8 cellular contexts compared by ENCODE assay signal in the genomic region with DNA sequence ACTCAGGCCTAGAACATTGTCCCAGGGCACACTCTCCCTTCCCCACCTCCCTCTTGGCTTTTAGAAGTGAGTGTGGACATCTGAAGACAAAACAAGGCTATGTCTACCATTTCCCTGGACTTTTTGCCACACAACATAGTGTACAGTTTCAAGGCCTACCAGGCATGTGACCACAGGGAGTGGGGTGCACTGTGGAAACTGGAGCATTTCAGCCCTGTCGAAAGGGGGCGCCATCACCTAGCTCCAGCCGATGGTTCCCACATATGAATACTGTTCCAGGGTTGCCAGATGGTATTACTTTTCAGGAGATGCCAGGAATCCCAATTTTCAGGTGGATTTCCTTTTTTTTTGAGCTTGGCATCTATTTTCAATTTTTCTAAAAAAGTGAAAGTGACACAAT.
A peak's percentile ranks its signal among the peaks of the same experiment; 100 is the strongest.
DNase-seq lines count a peak whose midpoint lies in the region; ATAC-seq and TF ChIP-seq lines count a peak whose summit lies in the region.
"Had no signal": no experiment of that assay in that cellular context is flagged by ENCODE, and none has a peak within 500 bp of the region (broad histone marks: within the 10 kb centered on the region; RNA-seq: fewer than 3 reads in every experiment).

No MANE protein-coding gene starts in this region.

- ATAC-seq in CD8-positive, alpha-beta T cell, result no peak

- DNase-seq in Daoy (ENCODE audit: low read depth) (peak; percentile 50), HuH-7 (ENCODE audit: low spot score) (peak; percentile 44), iris pigment epithelial cell (ENCODE audit: low read depth) (peak; percentile 45), GM03348 (ENCODE audit: low spot score) (no peak), NCI-H1930 (lab: John Stamatoyannopoulos, UW) (no peak)
- peak; percentile 37 for DNase-seq in activated CD4-positive, alpha-beta memory T cell treated with anti-CD3 and anti-CD28 coated beads, Interleukin-2, amount 10 ng/mL, durations not matched to agents 7 days and 5 days
- no peak for DNase-seq in CD8-positive, alpha-beta T cell

- H3K9me3 Mint-ChIP-seq in activated CD4-positive, alpha-beta memory T cell treated with anti-CD3 and anti-CD28 coated beads, Interleukin-2, amount 10 ng/mL, durations not matched to agents 7 days and 5 days, result no peaks in the 10 kb centered on the region
- H3K9me3 Mint-ChIP-seq in CD8-positive, alpha-beta T cell, result no peaks in the 10 kb centered on the region

- POLR2A ChIA-PET in activated CD4-positive, alpha-beta memory T cell treated with anti-CD3 and anti-CD28 coated beads, Interleukin-2, amount 10 ng/mL, durations not matched to agents 7 days and 5 days (lab: Charles Lee), result interaction anchor here (0.5 kb wide), 1 partner anchor 351 kb away, joined by 3 read pairs; no protein-coding TSS in a partner anchor
- POLR2A ChIA-PET in CD8-positive, alpha-beta T cell (lab: Charles Lee), result no interaction called here

- no peak overlapping the region for H3K4me3 ChIP-seq in CD8-positive, alpha-beta T cell (ENCODE audit: low read depth, low read length)
- H3K4me3 ChIP-seq: SK-N-MC had no signal

- CTCF ChIA-PET in activated CD4-positive, alpha-beta memory T cell treated with anti-CD3 and anti-CD28 coated beads, Interleukin-2, amount 10 ng/mL, durations not matched to agents 7 days and 5 days (lab: Charles Lee), result interaction anchor here (1.0 to 1.9 kb wide), 6 partner anchors 8 to 176 kb away, joined by 3 to 7 read pairs (median 4); no protein-coding TSS in a partner anchor
- CTCF ChIA-PET in CD8-positive, alpha-beta T cell (lab: Charles Lee), result no interaction called here

- no peaks in the 10 kb centered on the region for H3K27me3 ChIP-seq in CD8-positive, alpha-beta T cell (ENCODE audit: insufficient read depth, low read length)

- H3K27me3 Mint-ChIP-seq in activated CD4-positive, alpha-beta memory T cell treated with anti-CD3 and anti-CD28 coated beads, Interleukin-2, amount 10 ng/mL, durations not matched to agents 7 days and 5 days, result no peaks in the 10 kb centered on the region
- no peaks in the 10 kb centered on the region for H3K27me3 Mint-ChIP-seq in CD8-positive, alpha-beta T cell (ENCODE audit: low read depth)

- intact Hi-C loops in CD8-positive, alpha-beta T cell (cut with DNase I, micrococcal nuclease), result no loop called here

- no peak overlapping the region for H3K27ac Mint-ChIP-seq in activated CD4-positive, alpha-beta memory T cell treated with anti-CD3 and anti-CD28 coated beads, Interleukin-2, amount 10 ng/mL, durations not matched to agents 7 days and 5 days
- H3K27ac Mint-ChIP-seq in CD8-positive, alpha-beta T cell, result no peak overlapping the region

- no peaks in the 10 kb centered on the region for H3K36me3 Mint-ChIP-seq in activated CD4-positive, alpha-beta memory T cell treated with anti-CD3 and anti-CD28 coated beads, Interleukin-2, amount 10 ng/mL, durations not matched to agents 7 days and 5 days (ENCODE audit: low read depth)
- peaks cover 3% of the 10 kb centered on the region for H3K36me3 Mint-ChIP-seq in CD8-positive, alpha-beta T cell

- no peak overlapping the region for H3K27ac ChIP-seq in CD8-positive, alpha-beta T cell (ENCODE audit: low read depth, low read length)
- H3K27ac ChIP-seq: SK-N-MC had no signal

- H3K4me3 Mint-ChIP-seq in activated CD4-positive, alpha-beta memory T cell treated with anti-CD3 and anti-CD28 coated beads, Interleukin-2, amount 10 ng/mL, durations not matched to agents 7 days and 5 days, result no peak overlapping the region
- H3K4me3 Mint-ChIP-seq in CD8-positive, alpha-beta T cell, result no peak overlapping the region

- peaks cover 2% of the 10 kb centered on the region for H3K4me1 Mint-ChIP-seq in activated CD4-positive, alpha-beta memory T cell treated with anti-CD3 and anti-CD28 coated beads, Interleukin-2, amount 10 ng/mL, durations not matched to agents 7 days and 5 days
- no peaks in the 10 kb centered on the region for H3K4me1 Mint-ChIP-seq in CD8-positive, alpha-beta T cell (ENCODE audit: low read depth)

- no peak for TF ChIP-seq CTCF in CD8-positive, alpha-beta T cell (IDR thresholded peaks at IDR 0.05)

- no peaks in the 10 kb centered on the region for H3K36me3 ChIP-seq in CD8-positive, alpha-beta T cell (ENCODE audit: insufficient read depth, low read length)

- H3K9me3 ChIP-seq in CD8-positive, alpha-beta T cell (ENCODE audit: low read length), result no peaks in the 10 kb centered on the region

- no peaks in the 10 kb centered on the region for H3K4me1 ChIP-seq in CD8-positive, alpha-beta T cell (ENCODE audit: insufficient read depth, low read length)

Comparison
In these comparisons a context has a peak if more than half of its experiments do, and no peak if none do; other contexts are left out.
1. DNase-seq: peak in Daoy (single experiment), HuH-7 (single experiment), activated CD4-positive, alpha-beta memory T cell treated with anti-CD3 and anti-CD28 coated beads, Interleukin-2, amount 10 ng/mL, durations not matched to agents 7 days and 5 days (single experiment) and iris pigment epithelial cell (single experiment); none in GM03348 (single experiment), CD8-positive, alpha-beta T cell (0 of 7) and NCI-H1930 (0 of 2).